ENCODE assay signal across 1 cellular context in genomic region chr12:62744551-62744950, GRCh38.
TF ChIP-seq lines count a peak whose summit lies in the region.

No MANE protein-coding gene starts in this region.

TF ChIP-seq in GM12878, 131 proteins besides CTCF, POLR2A, EP300 and RAD21 (continued from another document and continues in another):
- TF ChIP-seq RELB (IDR thresholded peaks at IDR 0.05; ENCODE audit: low read depth) (no peak), CBX5 (IDR thresholded peaks at IDR 0.05; ENCODE audit: low read depth) (no peak), USF1 (IDR thresholded peaks at IDR 0.05; ENCODE audit: borderline replicate concordance, extremely low read length, insufficient read depth, low read depth, low read length) (no peak), RBBP5 (conservative IDR thresholded peaks at IDR 0.05) (no peak), HDAC6 (IDR thresholded peaks at IDR 0.05; ENCODE audit: unreplicated experiment) (no peak), MYC (IDR thresholded peaks at IDR 0.05; ENCODE audit: insufficient read depth, insufficient read length, insufficient replicate concordance, low read length, severe bottlenecking) (no peak), IRF4 (IDR thresholded peaks at IDR 0.05; ENCODE audit: low read depth, low read length) (no peak), SPI1 (IDR thresholded peaks at IDR 0.05; ENCODE audit: borderline replicate concordance, insufficient read depth, low read depth, low read length) (no peak), IKZF1 (conservative IDR thresholded peaks at IDR 0.05) (0 out of 2 replicates have a peak, but pooled peaks have one; percentile 30), RFX5 (IDR thresholded peaks at IDR 0.05; ENCODE audit: low read depth, low read length) (no peak), KAT2A (conservative IDR thresholded peaks at IDR 0.05; ENCODE audit: control insufficient read depth, low read depth, low read length) (no peak), SUPT20H (IDR thresholded peaks at IDR 0.05; ENCODE audit: borderline replicate concordance, control insufficient read depth, low read depth, low read length) (no peak), ZNF274 (IDR thresholded peaks at IDR 0.05; ENCODE audit: insufficient read depth, insufficient read length) (no peak), RAD51 (IDR thresholded peaks at IDR 0.05) (no peak), JUND (IDR thresholded peaks at IDR 0.05; ENCODE audit: low read depth, low read length) (no peak), HSF1 (IDR thresholded peaks at IDR 0.05; ENCODE audit: low read depth, low read length) (no peak), TCF12 (IDR thresholded peaks at IDR 0.05; ENCODE audit: low read depth, low read length) (peak; percentile 52; the same call in 1 of the 2 replicates), ASH2L (IDR thresholded peaks at IDR 0.05; ENCODE audit: borderline replicate concordance, low read depth) (no peak), NRF1 (conservative IDR thresholded peaks at IDR 0.05; ENCODE audit: low read depth, low read length) (no peak), YY1 (IDR thresholded peaks at IDR 0.05; ENCODE audit: low read depth, low read length) (no peak), NFIC (IDR thresholded peaks at IDR 0.05; ENCODE audit: low read depth, low read length) (no peak), NR2C1 (IDR thresholded peaks at IDR 0.05) (no peak), SIX5 (IDR thresholded peaks at IDR 0.05; ENCODE audit: low read depth, low read length, severe bottlenecking) (no peak), TAF1 (IDR thresholded peaks at IDR 0.05; ENCODE audit: borderline replicate concordance, low read depth, low read length) (no peak), ZBTB40 (IDR thresholded peaks at IDR 0.05; ENCODE audit: borderline replicate concordance) (no peak), TARDBP (IDR thresholded peaks at IDR 0.05; ENCODE audit: borderline replicate concordance) (no peak), PKNOX1 (IDR thresholded peaks at IDR 0.05) (no peak), BMI1 (IDR thresholded peaks at IDR 0.05; ENCODE audit: borderline replicate concordance) (no peak), ZNF24 (IDR thresholded peaks at IDR 0.05) (no peak), EED (IDR thresholded peaks at IDR 0.05; ENCODE audit: low read depth) (peak; percentile 66; the same call in 1 of the 2 replicates), ATF2 (IDR thresholded peaks at IDR 0.05; ENCODE audit: low read length) (no peak), EGR1 (IDR thresholded peaks at IDR 0.05; ENCODE audit: borderline replicate concordance in 1 of 2, low read depth in 2 of 2, low read length in 2 of 2) (no peak), MYB (IDR thresholded peaks at IDR 0.05; ENCODE audit: borderline replicate concordance, low read depth, low read length) (no peak), ZBTB11 (CRISPR knock-in tag; IDR thresholded peaks at IDR 0.05) (no peak), SMAD1 (IDR thresholded peaks at IDR 0.05; ENCODE audit: low read depth, partially characterized antibody) (no peak), NR2C2 (IDR thresholded peaks at IDR 0.05; ENCODE audit: borderline replicate concordance, control insufficient read depth, insufficient read length, low read depth) (no peak), IKZF2 (IDR thresholded peaks at IDR 0.05) (peak in 1 of 2 experiments; percentile 11; a peak in 1 of 4 replicates), WRNIP1 (IDR thresholded peaks at IDR 0.05; ENCODE audit: borderline replicate concordance, low read depth, low read length) (no peak), RUNX3 (IDR thresholded peaks at IDR 0.05; ENCODE audit: low read length) (peak; percentile 76), CEBPB (IDR thresholded peaks at IDR 0.05; ENCODE audit: borderline replicate concordance in 1 of 2, low read depth in 2 of 2, low read length in 2 of 2) (no peak), IRF3 (IDR thresholded peaks at IDR 0.05) (no peak), KDM1A (IDR thresholded peaks at IDR 0.05; ENCODE audit: borderline replicate concordance) (no peak), SRF (IDR thresholded peaks at IDR 0.05; ENCODE audit: low read depth in 2 of 2, low read length in 2 of 2) (no peak), TCF7 (IDR thresholded peaks at IDR 0.05; ENCODE audit: borderline replicate concordance) (no peak), JUNB (IDR thresholded peaks at IDR 0.05) (no peak), ZNF592 (IDR thresholded peaks at IDR 0.05) (no peak)
